ENCODE assay signal across 8 cellular contexts in the genomic region with DNA sequence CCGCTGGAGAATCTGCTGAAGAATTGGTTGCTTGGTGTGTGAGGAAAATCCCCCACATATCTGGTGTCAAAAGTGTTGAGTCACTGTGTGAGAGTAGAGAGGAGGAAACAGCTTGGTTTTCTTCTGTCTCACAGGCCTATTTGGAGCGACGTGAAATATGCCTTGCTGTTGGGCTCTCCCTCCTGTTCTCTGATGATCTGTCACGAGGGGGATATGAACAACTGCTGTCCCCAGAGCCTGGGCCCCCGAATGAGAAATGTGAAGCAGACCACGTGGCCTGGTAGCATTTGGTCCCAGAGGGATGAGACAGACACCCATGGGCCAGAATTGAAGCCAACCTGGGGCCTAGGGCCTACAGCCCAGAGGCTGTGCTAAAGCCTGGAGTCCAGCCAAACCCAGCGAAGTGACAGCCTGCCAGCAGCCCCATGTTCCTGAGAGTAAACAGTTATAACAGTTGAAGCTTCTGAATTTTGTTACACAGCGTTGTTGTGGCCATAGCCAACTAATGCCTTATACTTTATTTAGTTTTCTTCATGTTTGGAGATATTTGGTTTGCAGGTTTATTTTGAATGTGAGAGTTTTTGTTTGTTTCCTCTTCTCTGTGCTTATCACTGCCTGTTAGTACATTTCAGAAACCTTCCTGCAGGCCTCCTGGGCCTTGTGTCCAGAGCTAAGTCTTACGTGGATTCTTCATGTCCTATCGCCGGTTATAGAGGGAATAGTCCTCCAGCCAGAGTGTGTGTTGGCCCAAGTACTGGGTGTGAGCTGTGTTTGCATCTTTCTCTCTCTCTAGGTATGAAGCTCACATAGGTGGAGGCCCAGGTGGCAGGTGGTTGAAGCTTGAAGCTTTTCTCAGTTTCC. TPM values are rescaled to one million over a fixed set of nuclear protein-coding genes. Genes with fewer than 3 reads are reported as not detected.
A peak's percentile ranks its signal among the peaks of the same experiment; 100 is the strongest.
DNase-seq lines count a peak whose midpoint lies in the region; ATAC-seq, FAIRE-seq and TF ChIP-seq lines count a peak whose summit lies in the region.

No MANE protein-coding gene starts in this region.

- no peaks in the 10 kb centered on the region for H3K36me3 ChIP-seq in MG63

- intact Hi-C loops in lower leg skin (cut with DNase I; ENCODE audit: low total_unique reads) = no loop called here

- FAIRE-seq in GM18507 (lab: Jason Lieb, UNC) = peak; percentile 76

- H3K27me3 ChIP-seq in MG63 = no peaks in the 10 kb centered on the region

- ATAC-seq in GM21825 (IDR thresholded peaks at IDR 0.05; ENCODE audit: unreplicated experiment) = peak; percentile 86

- DNase-seq in GM18507 (ENCODE audit: extremely low spot score, insufficient read length, low read depth) (peak; percentile 18), MG63 (peak; percentile 60), fibroblast of peridontal ligament (ENCODE audit: extremely low read depth) (peak; percentile 76), skeletal muscle cell (ENCODE audit: low read depth) (peak; percentile 50), NCI-H510A (lab: John Stamatoyannopoulos, UW) (no peak), NCI-H1417 treated with DMSO at 0.1 percent for 48 hours (lab: John Stamatoyannopoulos, UW) (no peak), lower leg skin (ENCODE audit: low spot score in 2 of 2) (no peak)

- no peak for TF ChIP-seq POLR2A in lower leg skin (IDR thresholded peaks at IDR 0.05)

- H3K4me3 ChIP-seq in MG63 = no peak overlapping the region
- H3K4me3 ChIP-seq in skeletal muscle cell (ENCODE audit: low read depth, low read length) = no peak overlapping the region
- no peak overlapping the region for H3K4me3 ChIP-seq in lower leg skin (ENCODE audit: low read depth, poor library complexity, severe bottlenecking)

- H3K9me3 ChIP-seq in MG63 = no peaks in the 10 kb centered on the region

- 57 to 68% methylated on average over 11 of the region's 11 CpGs for WGBS in lower leg skin, 2 donors

- no peak for TF ChIP-seq CTCF in lower leg skin (IDR thresholded peaks at IDR 0.05)

RNA-seq across cellular contexts. Expression of gene COLEC12, which starts 18.7 kb away (rescaled TPM):
- total RNA-seq in MG63 (2014; rRNA removed; shearing (Covaris generic); ENCODE audit: low replicate concordance) = 27.4 and 28.2 TPM in 2 replicates
- 10 to 100 TPM in 1 of 4 donors, 1 to 10 TPM in 3; 5.1 to 14.5 (median 6.9) TPM for total RNA-seq in lower leg skin

Comparison
In these comparisons a context has a peak if more than half of its experiments do, and no peak if none do; other contexts are left out.
1. DNase-seq: peak in GM18507 (single experiment), MG63 (single experiment), fibroblast of peridontal ligament (single experiment) and skeletal muscle cell (single experiment); none in NCI-H510A (single experiment), NCI-H1417 treated with DMSO at 0.1 percent for 48 hours (single experiment) and lower leg skin (0 of 2).